27 cellular contexts compared by ENCODE assay signal in genomic region chr13:107434347-107434746, GRCh38.
"Had no signal": no experiment of that assay in that cellular context is flagged by ENCODE, and none has a peak within 500 bp of the region (broad histone marks: within the 10 kb centered on the region; RNA-seq: fewer than 3 reads in every experiment).

No MANE protein-coding gene starts in this region.

- FAIRE-seq: urothelium cell line had no signal

- H3K27ac ChIP-seq: stomach, suprapubic skin, testis, thoracic aorta, thyroid gland, tibial artery, tibial nerve, transverse colon, upper lobe of left lung, upper lobe of right lung, uterus, vagina had no signal

- H3K27me3 ChIP-seq: stomach, suprapubic skin, testis, thyroid gland, tibial artery, tibial nerve, transverse colon, upper lobe of left lung, upper lobe of right lung, uterus, vagina had no signal

- H3K4me3 ChIP-seq: stomach, suprapubic skin, testis, thoracic aorta, thyroid gland, tibial artery, tibial nerve, transverse colon, upper lobe of left lung, upper lobe of right lung, uterus, vagina had no signal

- H3K4me1 ChIP-seq: stomach, suprapubic skin, testis, thyroid gland, tibial artery, tibial nerve, transverse colon, upper lobe of left lung, upper lobe of right lung, uterus, vagina had no signal

- H3K9me3 ChIP-seq: stomach, suprapubic skin, testis, thoracic aorta, thyroid gland, tibial artery, tibial nerve, transverse colon, upper lobe of left lung, upper lobe of right lung, uterus, vagina had no signal

- H3K36me3 ChIP-seq: stomach, suprapubic skin, thoracic aorta, thyroid gland, tibial artery, tibial nerve, transverse colon, upper lobe of left lung, upper lobe of right lung, uterus, vagina had no signal

- ATAC-seq: stimulated activated effector memory CD8-positive, alpha-beta T cell treated with anti-CD3 and anti-CD28 coated beads, Interleukin-12 subunit alpha, Interleukin-12 subunit beta, amount 100 ng/mL, for 72 hours; stimulated activated memory B cell treated with anti-CD40 and anti-IgM and Interleukin-4, amounts not matched to agents 10 μg/mL and 1 μg/mL and 100 μg/mL, for 72 hours; stimulated activated naive B cell treated with anti-CD40 and anti-IgM and Interleukin-4, amounts not matched to agents 10 μg/mL and 1 μg/mL and 100 μg/mL, for 72 hours; stimulated activated naive CD8-positive, alpha-beta T cell treated with anti-CD3 and anti-CD28 coated beads, Interleukin-15, amount 100 ng/mL, for 72 hours; stimulated activated naive CD8-positive, alpha-beta T cell treated with anti-CD3 and anti-CD28 coated beads, Interleukin-15, Interleukin-2, amounts not matched to agents 100 U/mL and 50 U/mL, for 24 hours; upper lobe of right lung had no signal

- DNase-seq: stimulated activated CD4-positive, alpha-beta T cell treated with anti-CD3 and anti-CD28 coated beads, Interleukin-2, amount 100 ng/mL, for 48 hours; stimulated activated CD4-positive, alpha-beta T cell treated with anti-CD3 and anti-CD28 coated beads, Interleukin-4, amount 100 ng/mL, for 1 hour; stimulated activated CD4-positive, alpha-beta T cell treated with anti-CD3 and anti-CD28 coated beads, Interleukin-4, amount 100 ng/mL, for 24 hours; stimulated activated CD4-positive, alpha-beta T cell treated with anti-CD3 and anti-CD28 coated beads, Interleukin-4, amount 100 ng/mL, for 4 hours; stimulated activated CD8-positive, alpha-beta memory T cell treated with anti-CD3 and anti-CD28 coated beads, Interleukin-4, amount 100 ng/mL, for 48 hours; stimulated activated naive B cell treated with anti-CD40 and anti-IgM and Interleukin-4, amounts not matched to agents 10 μg/mL and 1 μg/mL and 100 μg/mL, for 72 hours; stimulated activated naive CD4-positive, alpha-beta T cell; stimulated activated naive CD4-positive, alpha-beta T cell treated with Interleukin-2 at 50 U/mL for 16 hours; stimulated activated naive CD8-positive, alpha-beta T cell treated with anti-CD3 and anti-CD28 coated beads, Interleukin-15, amount 100 ng/mL, for 72 hours; stimulated activated naive CD8-positive, alpha-beta T cell treated with anti-CD3 and anti-CD28 coated beads, Interleukin-15, Interleukin-2, amounts not matched to agents 100 U/mL and 50 U/mL, for 24 hours; stomach; substantia nigra; testis; thyroid gland; tibial artery; transverse colon; trophoblast cell; upper lobe of left lung; upper lobe of right lung; uterus had no signal
